In the genomic region with DNA sequence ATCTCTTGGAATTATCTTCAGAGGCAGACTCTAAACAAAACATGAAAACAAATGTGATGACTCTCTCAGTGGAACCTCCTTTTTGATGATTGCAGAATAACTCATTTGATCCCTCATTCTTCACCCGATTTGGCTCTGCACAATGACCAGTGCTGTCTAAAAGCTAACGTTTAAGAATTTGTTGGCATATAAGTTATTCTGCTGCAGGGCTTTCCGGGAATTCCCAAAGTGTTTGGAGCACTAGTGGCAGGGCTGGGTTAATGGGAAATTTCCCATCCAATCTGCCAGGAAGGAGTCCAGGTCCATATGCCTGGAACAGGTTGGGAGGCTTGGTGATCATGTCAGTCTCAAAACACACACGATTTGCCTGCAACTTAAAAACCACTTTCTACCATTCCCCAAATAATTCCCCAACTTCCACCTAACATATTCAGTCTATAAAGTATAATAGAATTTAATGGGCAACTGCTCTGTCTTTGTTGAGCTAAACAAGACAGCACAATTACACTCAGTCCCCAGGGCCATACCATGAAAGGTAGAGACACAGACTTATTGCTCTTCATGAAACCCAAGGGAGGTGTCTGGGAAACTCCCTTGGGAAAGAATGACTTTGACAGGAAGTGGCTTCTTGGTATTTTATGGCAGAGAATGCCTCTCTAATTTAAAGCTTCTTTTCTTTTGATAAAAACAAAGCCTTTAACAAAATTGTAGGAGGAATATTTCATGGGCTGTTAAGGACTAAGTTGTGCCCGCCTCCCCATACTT, we compare ENCODE assay signal across 19 cellular contexts. TPM values are rescaled to one million over a fixed set of nuclear protein-coding genes. Genes with fewer than 3 reads are reported as not detected.
DNase-seq lines count a peak whose midpoint lies in the region; ATAC-seq and TF ChIP-seq lines count a peak whose summit lies in the region.
"Had no signal": no experiment of that assay in that cellular context is flagged by ENCODE, and none has a peak within 500 bp of the region (broad histone marks: within the 10 kb centered on the region; RNA-seq: fewer than 3 reads in every experiment).

No MANE protein-coding gene starts in this region.

- no peaks in the 10 kb centered on the region for H3K27me3 ChIP-seq in smooth muscle cell (ENCODE audit: low read depth)
- H3K27me3 ChIP-seq: right atrium auricular region had no signal

- H3K27me3 Mint-ChIP-seq in activated T-cell treated with anti-CD3 and anti-CD28 coated beads, Interleukin-2, amount 50 U/mL, for 4 hours (ENCODE audit: low read depth), result no peaks in the 10 kb centered on the region
- H3K27me3 Mint-ChIP-seq: activated CD4-positive, alpha-beta T cell treated with anti-CD3 and anti-CD28 coated beads for 36 hours; activated CD8-positive, alpha-beta memory T cell treated with anti-CD3 and anti-CD28 coated beads, Interleukin-2, amount 10 ng/mL, durations not matched to agents 7 days and 5 days had no signal

- no peaks in the 10 kb centered on the region for H3K36me3 Mint-ChIP-seq in activated T-cell treated with anti-CD3 and anti-CD28 coated beads, Interleukin-2, amount 50 U/mL, for 4 hours (ENCODE audit: insufficient read depth)
- H3K36me3 Mint-ChIP-seq: activated CD8-positive, alpha-beta memory T cell treated with anti-CD3 and anti-CD28 coated beads, Interleukin-2, amount 10 ng/mL, durations not matched to agents 7 days and 5 days had no signal

- no peak overlapping the region for H3K9ac ChIP-seq in smooth muscle cell (ENCODE audit: low read depth)
- H3K9ac ChIP-seq: SK-N-SH had no signal

- no peaks in the 10 kb centered on the region for H3K9me3 ChIP-seq in smooth muscle cell (replicated peaks; ENCODE audit: low read depth)
- H3K9me3 ChIP-seq: Caco-2, right atrium auricular region, SK-N-SH, thoracic aorta had no signal

- H3K4me1 Mint-ChIP-seq in activated T-cell treated with anti-CD3 and anti-CD28 coated beads, Interleukin-2, amount 50 U/mL, for 4 hours (ENCODE audit: low read depth), result peaks cover 11% of the 10 kb centered on the region
- H3K4me1 Mint-ChIP-seq: activated CD8-positive, alpha-beta memory T cell treated with anti-CD3 and anti-CD28 coated beads, Interleukin-2, amount 10 ng/mL, durations not matched to agents 7 days and 5 days had no signal

- DNase-seq in ELR (ENCODE audit: low read depth) (peak; percentile 25), NCI-H69 (lab: John Stamatoyannopoulos, UW) (peak; percentile 25), fibroblast of mammary gland (ENCODE audit: low read depth) (peak; percentile 5), smooth muscle cell (lab: John Stamatoyannopoulos, UW; ENCODE audit: unreplicated experiment) (no peak), T-helper 9 cell (no peak), islet precursor cell (no peak)
- no peak for DNase-seq in activated T-cell treated with anti-CD3 and anti-CD28 coated beads, Interleukin-2, amount 50 U/mL, for 4 hours
- DNase-seq: activated CD4-positive, alpha-beta T cell treated with anti-CD3 and anti-CD28 coated beads for 36 hours; activated CD8-positive, alpha-beta memory T cell treated with anti-CD3 and anti-CD28 coated beads, Interleukin-2, amount 10 ng/mL, durations not matched to agents 7 days and 5 days; AML-193; Caco-2; erythroblast; Karpas-422; NCI-H1417 treated with DMSO at 0.1 percent for 48 hours; nucleus accumbens; SK-N-SH had no signal

- H3K4me3 ChIP-seq in fibroblast of mammary gland (ENCODE audit: control insufficient read depth, low read depth, low read length) (no peak overlapping the region), smooth muscle cell (no peak overlapping the region)
- H3K4me3 ChIP-seq: right atrium auricular region, thoracic aorta had no signal

- H4K20me1 ChIP-seq in smooth muscle cell (ENCODE audit: low read depth), result no peaks in the 10 kb centered on the region

- H3F3A ChIP-seq in smooth muscle cell (ENCODE audit: low read depth), result no peaks in the 10 kb centered on the region

- no peak for ATAC-seq in activated T-cell treated with anti-CD3 and anti-CD28 coated beads, Interleukin-2, amount 50 U/mL, for 4 hours
- ATAC-seq: activated CD4-positive, alpha-beta T cell treated with anti-CD3 and anti-CD28 coated beads for 36 hours; activated CD8-positive, alpha-beta memory T cell treated with anti-CD3 and anti-CD28 coated beads, Interleukin-2, amount 10 ng/mL, durations not matched to agents 7 days and 5 days; Panc1 had no signal

- no peaks in the 10 kb centered on the region for H3K36me3 ChIP-seq in smooth muscle cell (ENCODE audit: low read depth)
- H3K36me3 ChIP-seq: right atrium auricular region, thoracic aorta had no signal

- H2AFZ ChIP-seq in smooth muscle cell (ENCODE audit: low read depth), result no peak overlapping the region

- peaks cover 3% of the 10 kb centered on the region for H3K9me3 Mint-ChIP-seq in activated T-cell treated with anti-CD3 and anti-CD28 coated beads, Interleukin-2, amount 50 U/mL, for 4 hours

- H3K4me3 Mint-ChIP-seq in activated T-cell treated with anti-CD3 and anti-CD28 coated beads, Interleukin-2, amount 50 U/mL, for 4 hours, result no peak overlapping the region
- H3K4me3 Mint-ChIP-seq: activated CD4-positive, alpha-beta T cell treated with anti-CD3 and anti-CD28 coated beads for 36 hours; activated CD8-positive, alpha-beta memory T cell treated with anti-CD3 and anti-CD28 coated beads, Interleukin-2, amount 10 ng/mL, durations not matched to agents 7 days and 5 days had no signal

- H3K4me2 ChIP-seq in smooth muscle cell, result peak overlapping the region; percentile 49
- H3K4me2 ChIP-seq: SK-N-SH had no signal

- no peaks in the 10 kb centered on the region for H3K4me1 ChIP-seq in smooth muscle cell (ENCODE audit: low read depth)

- no peaks in the 10 kb centered on the region for H3K79me2 ChIP-seq in smooth muscle cell (ENCODE audit: low read depth)

- 81% methylated on average over 5 of the region's 5 CpGs for WGBS in smooth muscle cell (ENCODE audit: low lambda C conversion rate)

- TF ChIP-seq CTCF in fibroblast of mammary gland (conservative IDR thresholded peaks at IDR 0.05; ENCODE audit: control insufficient read depth, insufficient read depth, low read depth, low read length) (no peak), smooth muscle cell (IDR thresholded peaks at IDR 0.05; ENCODE audit: borderline replicate concordance, insufficient read depth, poor library complexity, severe bottlenecking) (no peak)

- H3K27ac ChIP-seq in smooth muscle cell (ENCODE audit: low read depth), result peak overlapping the region; percentile 69
- H3K27ac ChIP-seq: right atrium auricular region, thoracic aorta had no signal

RNA-seq across cellular contexts. Expression of gene ARRDC4, which starts 38.0 kb away (rescaled TPM):
- total RNA-seq in smooth muscle cell, result 98.1 and 114 TPM in 2 replicates
- polyA plus RNA-seq in smooth muscle cell, result 26.9 and 46.9 TPM in 2 replicates
- total RNA-seq in activated T-cell treated with anti-CD3 and anti-CD28 coated beads, Interleukin-2, amount 50 U/mL, for 4 hours, result 1 to 10 TPM; 2.2 to 3.5 (median 3.3) TPM

Comparison
In these comparisons a context has a peak if more than half of its experiments do, and no peak if none do; other contexts are left out.
1. DNase-seq: peak in ELR (single experiment), NCI-H69 (single experiment) and fibroblast of mammary gland (single experiment); none in smooth muscle cell (single experiment), T-helper 9 cell (single experiment), activated T-cell treated with anti-CD3 and anti-CD28 coated beads, Interleukin-2, amount 50 U/mL, for 4 hours (single experiment) and islet precursor cell (single experiment).
2. RNA of gene ARRDC4, which starts 38.0 kb away (total RNA-seq): 98.1 to 114 TPM in smooth muscle cell; 2.2 to 3.5 TPM in activated T-cell treated with anti-CD3 and anti-CD28 coated beads, Interleukin-2, amount 50 U/mL, for 4 hours; every median in the first group is over 10 times any median in the second.